24 cellular contexts compared by ENCODE assay signal in genomic region chr1:49346767-49347349, GRCh38.
A peak's percentile ranks its signal among the peaks of the same experiment; 100 is the strongest.
DNase-seq lines count a peak whose midpoint lies in the region; ATAC-seq, FAIRE-seq and TF ChIP-seq lines count a peak whose summit lies in the region.
"Had no signal": no experiment of that assay in that cellular context is flagged by ENCODE, and none has a peak within 500 bp of the region (broad histone marks: within the 10 kb centered on the region; RNA-seq: fewer than 3 reads in every experiment).

No MANE protein-coding gene starts in this region.

- TF ChIP-seq CTCF in RWPE2 (IDR thresholded peaks at IDR 0.05; ENCODE audit: poor library complexity, severe bottlenecking) (no peak), prostate gland (IDR thresholded peaks at IDR 0.05) (no peak)

- no peaks in the 10 kb centered on the region for H3K9me3 ChIP-seq in RWPE2 (ENCODE audit: severe bottlenecking)
- no peaks in the 10 kb centered on the region for H3K9me3 ChIP-seq in prostate gland

- no peak for FAIRE-seq in urothelium cell line (lab: Jason Lieb, UNC)
- FAIRE-seq: GM12891, GM19239, H1 had no signal

- H3K27ac ChIP-seq in RWPE2 (ENCODE audit: poor library complexity, severe bottlenecking): no peak overlapping the region
- H3K27ac ChIP-seq in prostate gland: no peak overlapping the region
- H3K27ac ChIP-seq: SK-N-MC had no signal

- H3K4me1 ChIP-seq in RWPE2 (ENCODE audit: insufficient read depth, poor library complexity, severe bottlenecking): no peaks in the 10 kb centered on the region
- no peaks in the 10 kb centered on the region for H3K4me1 ChIP-seq in prostate gland (replicated peaks)

- ATAC-seq in RWPE2 (ENCODE audit: low read depth): peak; percentile 75
- no peak for ATAC-seq in GM18907 (IDR thresholded peaks at IDR 0.05; ENCODE audit: unreplicated experiment)
- ATAC-seq: HCT116 had no signal

- H3K27me3 ChIP-seq in RWPE2 (ENCODE audit: insufficient read depth, poor library complexity, severe bottlenecking) (no peaks in the 10 kb centered on the region), prostate gland (replicated peaks; ENCODE audit: insufficient read depth) (no peaks in the 10 kb centered on the region)

- intact Hi-C loops in prostate gland (cut with DNase I): no loop called here

- no peak overlapping the region for H3K4me3 ChIP-seq in RWPE2 (ENCODE audit: severe bottlenecking)
- H3K4me3 ChIP-seq in prostate gland: no peak overlapping the region
- H3K4me3 ChIP-seq: SK-N-MC had no signal

- WGBS in prostate gland: 50% methylated on average over 2 of the region's 2 CpGs

- DNase-seq in SIG-M5 treated with dmso at 0.1 percent for 504 hours (lab: John Stamatoyannopoulos, UW; ENCODE audit: unreplicated experiment): peak; percentile 7
- no peak for DNase-seq in SIG-M5 (lab: John Stamatoyannopoulos, UW)
- DNase-seq in HT-29 (ENCODE audit: low spot score): peak; percentile 78
- no peak for DNase-seq in RWPE2 (ENCODE audit: low spot score)
- DNase-seq in prostate gland (ENCODE audit: low spot score): peak; percentile 27
- no peak for DNase-seq in central memory CD4-positive, alpha-beta T cell
- no peak for DNase-seq in urothelium cell line (ENCODE audit: low spot score)
- DNase-seq: DMS 273 treated with DMSO at 0.1 percent for 48 hours, KBM-7, NCI-H1105, NCI-H146, NCI-H2081, NCI-H2171, NCI-H345, NCI-H524, NCI-H82, Right ventricle myocardium superior, T-helper 2 cell had no signal

- H3K36me3 ChIP-seq in RWPE2 (ENCODE audit: low read depth) (no peaks in the 10 kb centered on the region), prostate gland (no peaks in the 10 kb centered on the region)

- TF ChIP-seq POLR2A in prostate gland (IDR thresholded peaks at IDR 0.05): no peak

Comparison
In these comparisons a context has a peak if more than half of its experiments do, and no peak if none do; other contexts are left out.
1. DNase-seq: peak in SIG-M5 treated with dmso at 0.1 percent for 504 hours (single experiment), HT-29 (single experiment) and prostate gland (single experiment); none in SIG-M5 (single experiment), RWPE2 (single experiment), central memory CD4-positive, alpha-beta T cell (single experiment) and urothelium cell line (single experiment).